In the genomic region with DNA sequence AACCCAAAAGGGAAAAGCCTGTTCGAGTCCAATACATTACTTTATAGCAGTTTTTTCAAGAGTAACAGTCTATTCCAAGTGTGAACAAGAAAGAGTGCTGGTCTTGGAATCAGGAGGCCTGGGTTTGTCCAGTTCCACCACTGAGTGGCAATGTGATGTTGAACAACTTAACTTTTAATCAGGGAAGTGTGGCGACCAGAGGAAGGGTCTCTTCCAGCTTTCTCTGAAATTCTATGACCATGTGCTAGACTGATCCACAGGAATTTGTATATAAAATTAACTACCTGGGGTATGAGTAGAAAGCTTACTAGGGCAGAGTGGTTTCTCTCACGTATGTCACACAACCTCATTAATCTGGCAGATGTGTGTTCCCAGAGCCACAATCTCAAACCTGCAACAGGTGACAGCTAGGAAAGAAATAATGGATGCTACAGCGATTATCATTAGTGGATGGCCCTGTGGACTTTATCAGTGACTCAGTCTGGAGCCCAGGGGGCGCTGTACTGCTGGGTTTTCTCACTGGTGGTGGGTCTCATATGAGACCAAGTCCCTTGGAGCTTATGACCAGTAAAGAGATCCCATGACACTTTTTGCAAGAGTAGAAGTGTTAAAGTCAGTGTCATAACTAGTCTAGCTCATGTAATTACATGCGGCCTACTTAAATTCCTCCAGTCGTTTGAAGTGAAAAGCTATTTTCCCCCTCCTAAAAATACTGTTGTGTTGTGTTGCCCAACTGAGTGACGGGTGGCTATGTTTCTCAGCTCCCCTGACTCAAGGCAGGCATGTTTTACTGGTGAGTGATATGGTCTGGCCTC, we compare ENCODE assay signal across 8 cellular contexts.
DNase-seq lines count a peak whose midpoint lies in the region; ATAC-seq, FAIRE-seq and TF ChIP-seq lines count a peak whose summit lies in the region.

No MANE protein-coding gene starts in this region.

- H3K79me2 ChIP-seq in OCI-LY1 (ENCODE audit: insufficient read depth, low read length), result no peaks in the 10 kb centered on the region

- H3K9ac ChIP-seq in OCI-LY1 (ENCODE audit: low read length) (no peak overlapping the region), skeletal muscle tissue (ENCODE audit: low read depth in 1 of 3, low read length in 3 of 3) (no peak overlapping the region)

- DNase-seq in activated CD4-positive, alpha-beta T cell treated with anti-CD3 and anti-CD28 coated beads, Interleukin-2, amount 10 ng/mL, durations not matched to agents 7 days and 5 days, result no peak
- no peak for DNase-seq in activated CD4-positive, alpha-beta T cell treated with anti-CD3 and anti-CD28 coated beads, Interleukin-2, amount 50 U/mL, for 1 hour
- DNase-seq in epithelial cell of esophagus (ENCODE audit: low read depth) (peak; percentile 14), aorta (no peak), GM12892 (ENCODE audit: insufficient read length) (no peak)

- H3K36me3 Mint-ChIP-seq in activated CD4-positive, alpha-beta T cell treated with anti-CD3 and anti-CD28 coated beads, Interleukin-2, amount 10 ng/mL, durations not matched to agents 7 days and 5 days (ENCODE audit: low read depth), result peaks cover 37% of the 10 kb centered on the region

- TF ChIP-seq CTCF in OCI-LY1 (IDR thresholded peaks at IDR 0.05; ENCODE audit: low read length), result peak; percentile 65
- peak; percentile 38 for TF ChIP-seq CTCF in epithelial cell of esophagus (IDR thresholded peaks at IDR 0.05; ENCODE audit: insufficient read depth, low read depth, low read length, missing control alignments)

- H3F3A ChIP-seq in OCI-LY1 (ENCODE audit: insufficient read depth, low read length), result no peaks in the 10 kb centered on the region

- H3K9me3 ChIP-seq in OCI-LY1 (ENCODE audit: low read length) (no peaks in the 10 kb centered on the region), skeletal muscle tissue (ENCODE audit: control insufficient read depth in 3 of 3, low read length in 3 of 3) (no peaks in the 10 kb centered on the region), aorta (ENCODE audit: control insufficient read depth, low read length) (no peaks in the 10 kb centered on the region)

- intact Hi-C loops in aorta (cut with DNase I), result no loop called here

- H3K4me3 Mint-ChIP-seq in activated CD4-positive, alpha-beta T cell treated with anti-CD3 and anti-CD28 coated beads, Interleukin-2, amount 10 ng/mL, durations not matched to agents 7 days and 5 days, result no peak overlapping the region

- no peaks in the 10 kb centered on the region for H3K27me3 Mint-ChIP-seq in activated CD4-positive, alpha-beta T cell treated with anti-CD3 and anti-CD28 coated beads, Interleukin-2, amount 10 ng/mL, durations not matched to agents 7 days and 5 days

- H4K20me1 ChIP-seq in OCI-LY1 (ENCODE audit: insufficient read depth, low read length), result no peaks in the 10 kb centered on the region

- no peak overlapping the region for H3K4me2 ChIP-seq in OCI-LY1 (ENCODE audit: low read length)

- H3K27me3 ChIP-seq in OCI-LY1 (ENCODE audit: insufficient read depth, low read length), result no peaks in the 10 kb centered on the region
- H3K27me3 ChIP-seq in skeletal muscle tissue (ENCODE audit: control insufficient read depth in 3 of 3, insufficient read depth in 3 of 3, low read length in 3 of 3), result no peaks in the 10 kb centered on the region
- H3K27me3 ChIP-seq in aorta (ENCODE audit: control insufficient read depth in 1 of 2, insufficient read depth in 2 of 2, low read length in 1 of 2), result no peaks in the 10 kb centered on the region

- ATAC-seq in aorta (ENCODE audit: low FRiP score) (no peak), HG02571 (IDR thresholded peaks at IDR 0.05; ENCODE audit: unreplicated experiment) (no peak)

- peaks cover 30% of the 10 kb centered on the region for H3K4me1 Mint-ChIP-seq in activated CD4-positive, alpha-beta T cell treated with anti-CD3 and anti-CD28 coated beads, Interleukin-2, amount 10 ng/mL, durations not matched to agents 7 days and 5 days

- no peaks in the 10 kb centered on the region for H3K9me2 ChIP-seq in OCI-LY1 (ENCODE audit: low read depth, low read length)

- peak overlapping the region; percentile 68 for H3K27ac Mint-ChIP-seq in activated CD4-positive, alpha-beta T cell treated with anti-CD3 and anti-CD28 coated beads, Interleukin-2, amount 10 ng/mL, durations not matched to agents 7 days and 5 days

- no peak overlapping the region for H2AFZ ChIP-seq in OCI-LY1 (ENCODE audit: low read length)

- H3K9me3 Mint-ChIP-seq in activated CD4-positive, alpha-beta T cell treated with anti-CD3 and anti-CD28 coated beads, Interleukin-2, amount 10 ng/mL, durations not matched to agents 7 days and 5 days, result no peaks in the 10 kb centered on the region

- peaks cover 7% of the 10 kb centered on the region; the same call in 1 of the 2 replicates for H3K36me3 ChIP-seq in OCI-LY1 (ENCODE audit: insufficient read depth, low read length)
- H3K36me3 ChIP-seq in skeletal muscle tissue (ENCODE audit: control insufficient read depth in 3 of 3, insufficient read depth in 3 of 3, low read length in 3 of 3), result peaks cover 0 to 2% (median 0%) of the 10 kb centered on the region in 3 donors
- peaks cover 0 to 5% of the 10 kb centered on the region in 2 donors for H3K36me3 ChIP-seq in aorta (ENCODE audit: control insufficient read depth in 1 of 2, insufficient read depth in 2 of 2, low read length in 1 of 2)

- TF ChIP-seq POLR2A in GM12892 (IDR thresholded peaks at IDR 0.05; ENCODE audit: low read depth, low read length), result no peak

- H3K4me3 ChIP-seq in OCI-LY1 (ENCODE audit: low read depth, low read length, poor library complexity, severe bottlenecking) (no peak overlapping the region), epithelial cell of esophagus (ENCODE audit: low read length) (no peak overlapping the region), skeletal muscle tissue (ENCODE audit: low read length in 3 of 3) (no peak overlapping the region), aorta (ENCODE audit: low read length in 2 of 2) (no peak overlapping the region)

- 80 to 83% methylated on average over 8 of the region's 8 CpGs for WGBS in aorta, 2 donors

- FAIRE-seq in GM12892 (lab: Jason Lieb, UNC), result no peak

- H3K4me1 ChIP-seq in OCI-LY1 (ENCODE audit: insufficient read depth, low read length, severe bottlenecking) (peaks cover 8% of the 10 kb centered on the region), skeletal muscle tissue (ENCODE audit: control insufficient read depth in 3 of 3, insufficient read depth in 3 of 3, low read length in 3 of 3) (peaks cover 0 to 16% (median 4%) of the 10 kb centered on the region in 3 donors), aorta (ENCODE audit: control insufficient read depth in 1 of 2, insufficient read depth in 2 of 2, low read length in 2 of 2) (peaks cover 0 to 2% of the 10 kb centered on the region in 2 donors)

- POLR2A ChIA-PET in activated CD4-positive, alpha-beta T cell treated with anti-CD3 and anti-CD28 coated beads, Interleukin-2, amount 10 ng/mL, durations not matched to agents 7 days and 5 days (lab: Charles Lee), result no interaction called here

- H3K27ac ChIP-seq in OCI-LY1 (ENCODE audit: low read depth, low read length, poor library complexity, severe bottlenecking) (no peak overlapping the region), skeletal muscle tissue (ENCODE audit: low read depth, low read length) (peak overlapping the region; percentile 28), aorta (ENCODE audit: low read depth in 1 of 2, low read length in 2 of 2) (no peak overlapping the region)

- CTCF ChIA-PET in activated CD4-positive, alpha-beta T cell treated with anti-CD3 and anti-CD28 coated beads, Interleukin-2, amount 10 ng/mL, durations not matched to agents 7 days and 5 days (lab: Charles Lee), result interaction anchor here (0.9 to 2.6 kb wide), 6 partner anchors 9 to 1609 kb away, joined by 3 to 7 read pairs (median 4); no protein-coding TSS in a partner anchor
